ENCODE assay signal across 8 cellular contexts in genomic region chr4:24419147-24420034, GRCh38.
DNase-seq lines count a peak whose midpoint lies in the region; ATAC-seq and TF ChIP-seq lines count a peak whose summit lies in the region.

No MANE protein-coding gene starts in this region.

- peak overlapping the region; percentile 34 for H3K4me3 ChIP-seq in OCI-LY3 (ENCODE audit: low read length)
- no peak overlapping the region for H3K4me3 ChIP-seq in fibroblast of lung (replicated peaks in 1 of 4; ENCODE audit: control extremely low read depth in 1 of 4, insufficient read depth in 1 of 4, low read depth in 3 of 4, low read length in 4 of 4)
- H3K4me3 ChIP-seq in neutrophil (ENCODE audit: low read depth in 1 of 2, low read length in 1 of 2), result no peak overlapping the region
- no peak overlapping the region for H3K4me3 ChIP-seq in testis

- H3K79me2 ChIP-seq in OCI-LY3 (ENCODE audit: low read length) (no peaks in the 10 kb centered on the region), fibroblast of lung (ENCODE audit: control insufficient read depth, insufficient read depth, low read length) (no peaks in the 10 kb centered on the region)

- 5 to 6% methylated on average over 8 of the region's 8 CpGs for WGBS in testis, 2 donors

- H3K36me3 Mint-ChIP-seq in activated T-cell treated with anti-CD3 and anti-CD28 coated beads, Interleukin-2, amount 50 U/mL, for 24 hours (ENCODE audit: low read depth), result no peaks in the 10 kb centered on the region

- H3K9me3 ChIP-seq in OCI-LY3 (ENCODE audit: insufficient read depth, low read length), result no peaks in the 10 kb centered on the region
- no peaks in the 10 kb centered on the region for H3K9me3 ChIP-seq in fibroblast of lung (ENCODE audit: control insufficient read depth, insufficient read depth, low read depth, low read length)
- no peaks in the 10 kb centered on the region for H3K9me3 ChIP-seq in neutrophil
- H3K9me3 ChIP-seq in testis, result no peaks in the 10 kb centered on the region

- H3K9ac ChIP-seq in OCI-LY3 (ENCODE audit: low read length) (no peak overlapping the region), fibroblast of lung (ENCODE audit: insufficient read depth, low read length) (no peak overlapping the region)

- H3K4me1 ChIP-seq in OCI-LY3 (ENCODE audit: low read length), result 0 out of 2 replicates have a peak, but pooled peaks cover 4% of the 10 kb centered on the region
- no peaks in the 10 kb centered on the region for H3K4me1 ChIP-seq in fibroblast of lung (ENCODE audit: control insufficient read depth, extremely low read depth, insufficient read depth, low read length)
- H3K4me1 ChIP-seq in neutrophil (ENCODE audit: control insufficient read depth in 1 of 2, insufficient read depth in 1 of 2, low read depth in 1 of 2, low read length in 1 of 2), result no peaks in the 10 kb centered on the region
- no peaks in the 10 kb centered on the region for H3K4me1 ChIP-seq in testis

- H4K20me1 ChIP-seq in OCI-LY3 (ENCODE audit: insufficient read depth, low read length), result no peaks in the 10 kb centered on the region
- H4K20me1 ChIP-seq in fibroblast of lung (ENCODE audit: control insufficient read depth, extremely low read depth, insufficient read depth, low read length), result no peaks in the 10 kb centered on the region

- no peak for TF ChIP-seq POLR2A in testis (IDR thresholded peaks at IDR 0.05)

- peak; percentile 91 for ATAC-seq in GM21360 (IDR thresholded peaks at IDR 0.05; ENCODE audit: unreplicated experiment)

- no peaks in the 10 kb centered on the region for H3K36me3 ChIP-seq in OCI-LY3 (replicated peaks; ENCODE audit: low read depth, low read length)
- no peaks in the 10 kb centered on the region for H3K36me3 ChIP-seq in fibroblast of lung (ENCODE audit: control insufficient read depth, insufficient read depth, low read length)
- H3K36me3 ChIP-seq in neutrophil, result no peaks in the 10 kb centered on the region
- H3K36me3 ChIP-seq in testis (ENCODE audit: low read depth, missing control alignments), result no peaks in the 10 kb centered on the region

- intact Hi-C loops in testis (cut with DNase I; ENCODE audit: low total_unique reads), result no loop called here

- peak; percentile 15 for DNase-seq in DMS 273 treated with DMSO at 0.1 percent for 48 hours (lab: John Stamatoyannopoulos, UW)
- DNase-seq in HT-29 (ENCODE audit: low spot score), result peak; percentile 84
- peak; percentile 75 for DNase-seq in activated T-cell treated with anti-CD3 and anti-CD28 coated beads, Interleukin-2, amount 50 U/mL, for 24 hours
- peak; percentile 68 to 84 for DNase-seq in fibroblast of lung (ENCODE audit: low read depth in 2 of 2)
- peak; percentile 83 for DNase-seq in testis

- TF ChIP-seq CTCF in OCI-LY3 (IDR thresholded peaks at IDR 0.05; ENCODE audit: low read depth, low read length) (peak; percentile 91), fibroblast of lung (conservative IDR thresholded peaks at IDR 0.05 in 1 of 2, IDR thresholded peaks at IDR 0.05 in 1 of 2; ENCODE audit: low read depth in 1 of 2, low read length in 2 of 2) (peak; percentile 94), neutrophil (IDR thresholded peaks at IDR 0.05) (peak; percentile 70), testis (IDR thresholded peaks at IDR 0.05) (peak; percentile 84 to 95 (median 90))

- peak overlapping the region; percentile 50 for H3K4me2 ChIP-seq in OCI-LY3 (ENCODE audit: low read length)
- H3K4me2 ChIP-seq in fibroblast of lung (ENCODE audit: extremely low read depth, insufficient read depth, low read length), result no peak overlapping the region

- H3K27me3 ChIP-seq in OCI-LY3 (ENCODE audit: low read depth, low read length) (no peaks in the 10 kb centered on the region), fibroblast of lung (ENCODE audit: control insufficient read depth, insufficient read depth, low read length) (no peaks in the 10 kb centered on the region), neutrophil (no peaks in the 10 kb centered on the region), testis (no peaks in the 10 kb centered on the region)

- H3K4me1 Mint-ChIP-seq in activated T-cell treated with anti-CD3 and anti-CD28 coated beads, Interleukin-2, amount 50 U/mL, for 24 hours (ENCODE audit: low read depth), result peaks cover 2% of the 10 kb centered on the region

- no peaks in the 10 kb centered on the region for H3K9me3 Mint-ChIP-seq in activated T-cell treated with anti-CD3 and anti-CD28 coated beads, Interleukin-2, amount 50 U/mL, for 24 hours

- peaks cover 27% of the 10 kb centered on the region for H3K27me3 Mint-ChIP-seq in activated T-cell treated with anti-CD3 and anti-CD28 coated beads, Interleukin-2, amount 50 U/mL, for 24 hours

- H3K27ac Mint-ChIP-seq in activated T-cell treated with anti-CD3 and anti-CD28 coated beads, Interleukin-2, amount 50 U/mL, for 24 hours, result no peak overlapping the region

- H3K27ac ChIP-seq in OCI-LY3 (ENCODE audit: low read length) (no peak overlapping the region), fibroblast of lung (ENCODE audit: insufficient read depth, low read length) (no peak overlapping the region), neutrophil (no peak overlapping the region), testis (no peak overlapping the region)

- H3K4me3 Mint-ChIP-seq in activated T-cell treated with anti-CD3 and anti-CD28 coated beads, Interleukin-2, amount 50 U/mL, for 24 hours, result no peak overlapping the region

- H2AFZ ChIP-seq in OCI-LY3 (ENCODE audit: low read depth, low read length), result peak overlapping the region; percentile 61; the same call in 1 of the 2 replicates
- H2AFZ ChIP-seq in fibroblast of lung (ENCODE audit: low read length), result no peak overlapping the region

Comparison
In these comparisons a context has a peak if more than half of its experiments do, and no peak if none do; other contexts are left out.
1. DNase-seq: peak in every context shown above with its lines; median percentile 84 in HT-29; 83 in testis; 76 in fibroblast of lung; 75 in activated T-cell treated with anti-CD3 and anti-CD28 coated beads, Interleukin-2, amount 50 U/mL, for 24 hours; 15 in DMS 273 treated with DMSO at 0.1 percent for 48 hours.